19 cellular contexts compared by ENCODE assay signal in genomic region chr13:87168390-87168789, GRCh38.
A peak's percentile ranks its signal among the peaks of the same experiment; 100 is the strongest.
DNase-seq lines count a peak whose midpoint lies in the region; ATAC-seq and TF ChIP-seq lines count a peak whose summit lies in the region.
"Had no signal": no experiment of that assay in that cellular context is flagged by ENCODE, and none has a peak within 500 bp of the region (broad histone marks: within the 10 kb centered on the region; RNA-seq: fewer than 3 reads in every experiment).

No MANE protein-coding gene starts in this region.

- H3K4me1 ChIP-seq in IMR-90 (ENCODE audit: control insufficient read depth, insufficient read depth, low read length), result no peaks in the 10 kb centered on the region
- H3K4me1 ChIP-seq in neural progenitor cell, result peaks cover 11% of the 10 kb centered on the region

- H3K23ac ChIP-seq in IMR-90 (ENCODE audit: low read depth, low read length), result no peak overlapping the region

- H2AFZ ChIP-seq in IMR-90 (replicated peaks; ENCODE audit: low read length, poor library complexity) (peak overlapping the region; percentile 14), neural progenitor cell (replicated peaks) (peak overlapping the region; percentile 2)
- H2AFZ ChIP-seq: GM23248 had no signal

- H3K56ac ChIP-seq in IMR-90 (ENCODE audit: extremely low read depth, insufficient read depth, low read length), result no peak overlapping the region

- H3K9me3 ChIP-seq in IMR-90 (ENCODE audit: control insufficient read depth, insufficient read depth, low read length) (no peaks in the 10 kb centered on the region), neural progenitor cell (ENCODE audit: low read depth) (no peaks in the 10 kb centered on the region)
- H3K9me3 ChIP-seq in CD4-positive, alpha-beta T cell (ENCODE audit: control insufficient read depth, low read length), result no peaks in the 10 kb centered on the region

- H2BK5ac ChIP-seq in IMR-90 (ENCODE audit: low read depth, low read length, poor library complexity, severe bottlenecking), result no peak overlapping the region

- no peak overlapping the region for H2BK15ac ChIP-seq in IMR-90 (ENCODE audit: low read depth, low read length)

- ATAC-seq in IMR-90 (ENCODE audit: low read depth), result no peak
- ATAC-seq in stimulated activated memory B cell treated with anti-CD40 and anti-IgM and Interleukin-4, amounts not matched to agents 10 μg/mL and 1 μg/mL and 100 μg/mL, for 72 hours, result peak; percentile 43
- ATAC-seq in CD4-positive, alpha-beta T cell (ENCODE audit: poor library complexity), result no peak
- ATAC-seq: GM12878, HCT116 had no signal

- CTCF ChIA-PET in IMR-90 (lab: Yijun Ruan, JAX), result no interaction called here
- CTCF ChIA-PET in CD4-positive, alpha-beta T cell (lab: Charles Lee), result no interaction called here
- CTCF ChIA-PET in activated naive CD4-positive, alpha-beta T cell treated with anti-CD3 and anti-CD28 coated beads for 36 hours (lab: Charles Lee), result no interaction called here

- H3F3A ChIP-seq in neural progenitor cell (ENCODE audit: low read depth), result no peaks in the 10 kb centered on the region

- H4K91ac ChIP-seq in IMR-90 (ENCODE audit: insufficient read depth, low read depth, low read length), result no peak overlapping the region

- dilution Hi-C loops in IMR-90 (cut with HindIII; ENCODE audit: low sequenced_read_pairs, unreplicated experiment), result no loop called here

- DNase-seq in CD14-positive monocyte (ENCODE audit: low spot score), result peak; percentile 25
- DNase-seq in IMR-90, result no peak
- DNase-seq in neural progenitor cell (ENCODE audit: low spot score), result no peak
- no peak for DNase-seq in CD4-positive, alpha-beta T cell
- no peak for DNase-seq in activated naive CD4-positive, alpha-beta T cell treated with anti-CD3 and anti-CD28 coated beads for 36 hours
- no peak for DNase-seq in mucosa of gallbladder (ENCODE audit: low spot score)
- DNase-seq in amygdala (lab: John Stamatoyannopoulos, UW), result no peak
- DNase-seq: C1 segment of cervical spinal cord; CD4-positive, CD25-positive, alpha-beta regulatory T cell; CD8-positive, alpha-beta memory T cell; DMS 273 treated with DMSO at 0.1 percent for 48 hours; DMS79; EL; GDM1; GM23248; H9 had no signal

- no peaks in the 10 kb centered on the region for H3K9me1 ChIP-seq in IMR-90 (ENCODE audit: insufficient read depth, low read length)

- H3K36me3 ChIP-seq in IMR-90 (ENCODE audit: control insufficient read depth, insufficient read depth, low read length) (no peaks in the 10 kb centered on the region), neural progenitor cell (no peaks in the 10 kb centered on the region)

- no peaks in the 10 kb centered on the region for H3K36me3 Mint-ChIP-seq in CD14-positive monocyte
- no peaks in the 10 kb centered on the region for H3K36me3 Mint-ChIP-seq in neural progenitor cell
- H3K36me3 Mint-ChIP-seq in stimulated activated memory B cell treated with anti-CD40 and anti-IgM and Interleukin-4, amounts not matched to agents 10 μg/mL and 1 μg/mL and 100 μg/mL, for 72 hours, result no peaks in the 10 kb centered on the region
- no peaks in the 10 kb centered on the region for H3K36me3 Mint-ChIP-seq in CD4-positive, alpha-beta T cell (ENCODE audit: low read depth)
- no peaks in the 10 kb centered on the region for H3K36me3 Mint-ChIP-seq in activated naive CD4-positive, alpha-beta T cell treated with anti-CD3 and anti-CD28 coated beads for 36 hours (ENCODE audit: low read depth)
- H3K36me3 Mint-ChIP-seq: CD4-positive, CD25-positive, alpha-beta regulatory T cell; CD8-positive, alpha-beta memory T cell had no signal

- no peak overlapping the region for H3K9ac ChIP-seq in IMR-90 (ENCODE audit: low read depth, low read length)
- H3K9ac ChIP-seq in neural progenitor cell, result no peak overlapping the region
- H3K9ac ChIP-seq: GM23248 had no signal

- intact Hi-C loops in CD14-positive monocyte (cut with micrococcal nuclease) (no loop called here), IMR-90 (cut with micrococcal nuclease) (no loop called here)
- intact Hi-C loops in CD4-positive, alpha-beta T cell (cut with DNase I, micrococcal nuclease), result no loop called here
- intact Hi-C loops in activated naive CD4-positive, alpha-beta T cell treated with anti-CD3 and anti-CD28 coated beads for 36 hours (cut with micrococcal nuclease), result no loop called here

- H3K27me3 ChIP-seq in IMR-90 (ENCODE audit: control insufficient read depth, insufficient read depth, low read length) (no peaks in the 10 kb centered on the region), neural progenitor cell (no peaks in the 10 kb centered on the region)
- H3K27me3 ChIP-seq in CD4-positive, alpha-beta T cell (ENCODE audit: control insufficient read depth, insufficient read depth, low read length), result no peaks in the 10 kb centered on the region

- no peak overlapping the region for H2AK9ac ChIP-seq in IMR-90 (replicated peaks; ENCODE audit: low read depth, low read length, poor library complexity)

- H3K18ac ChIP-seq in IMR-90 (ENCODE audit: low read depth, low read length), result no peak overlapping the region

- H2BK20ac ChIP-seq in IMR-90 (ENCODE audit: low read depth, low read length), result no peak overlapping the region

- WGBS in IMR-90 (ENCODE audit: extremely low coverage in 2 of 2, insufficient read length in 1 of 2), 2 experiments, result 80% methylated on average over 1 of the region's 5 CpGs; no CpG with 5 or more reads in 1 of the 2 experiments

- H3K27me3 Mint-ChIP-seq in CD14-positive monocyte (ENCODE audit: low read depth in 3 of 3) (peaks cover 0 to 2% (median 1%) of the 10 kb centered on the region in 3 donors), neural progenitor cell (ENCODE audit: insufficient read depth, low read depth) (no peaks in the 10 kb centered on the region)
- H3K27me3 Mint-ChIP-seq in stimulated activated memory B cell treated with anti-CD40 and anti-IgM and Interleukin-4, amounts not matched to agents 10 μg/mL and 1 μg/mL and 100 μg/mL, for 72 hours, result no peaks in the 10 kb centered on the region
- H3K27me3 Mint-ChIP-seq in CD4-positive, alpha-beta T cell, result no peaks in the 10 kb centered on the region
- no peaks in the 10 kb centered on the region for H3K27me3 Mint-ChIP-seq in activated naive CD4-positive, alpha-beta T cell treated with anti-CD3 and anti-CD28 coated beads for 36 hours (ENCODE audit: low read depth)
- H3K27me3 Mint-ChIP-seq: CD4-positive, CD25-positive, alpha-beta regulatory T cell; CD8-positive, alpha-beta memory T cell had no signal

- H3K4me3 Mint-ChIP-seq in CD14-positive monocyte (no peak overlapping the region), neural progenitor cell (no peak overlapping the region)
- H3K4me3 Mint-ChIP-seq in stimulated activated memory B cell treated with anti-CD40 and anti-IgM and Interleukin-4, amounts not matched to agents 10 μg/mL and 1 μg/mL and 100 μg/mL, for 72 hours, result no peak overlapping the region
- H3K4me3 Mint-ChIP-seq in CD4-positive, alpha-beta T cell, result no peak overlapping the region
- H3K4me3 Mint-ChIP-seq in activated naive CD4-positive, alpha-beta T cell treated with anti-CD3 and anti-CD28 coated beads for 36 hours, result no peak overlapping the region
- H3K4me3 Mint-ChIP-seq: CD4-positive, CD25-positive, alpha-beta regulatory T cell; CD8-positive, alpha-beta memory T cell; H9 had no signal

- no peak overlapping the region for H4K8ac ChIP-seq in IMR-90 (ENCODE audit: low read depth in 2 of 2, low read length in 2 of 2)

- H3K79me1 ChIP-seq in IMR-90 (ENCODE audit: low read depth in 1 of 2, low read length in 2 of 2), result no peaks in the 10 kb centered on the region

- H3K14ac ChIP-seq in IMR-90 (replicated peaks; ENCODE audit: low read depth, low read length), result no peak overlapping the region

- H3K79me2 ChIP-seq in neural progenitor cell (ENCODE audit: low read depth), result no peaks in the 10 kb centered on the region

- H3K27ac Mint-ChIP-seq in CD14-positive monocyte, result no peak overlapping the region
- H3K27ac Mint-ChIP-seq in neural progenitor cell, result no peak overlapping the region
- no peak overlapping the region for H3K27ac Mint-ChIP-seq in stimulated activated memory B cell treated with anti-CD40 and anti-IgM and Interleukin-4, amounts not matched to agents 10 μg/mL and 1 μg/mL and 100 μg/mL, for 72 hours
- no peak overlapping the region for H3K27ac Mint-ChIP-seq in CD4-positive, alpha-beta T cell
- no peak overlapping the region for H3K27ac Mint-ChIP-seq in activated naive CD4-positive, alpha-beta T cell treated with anti-CD3 and anti-CD28 coated beads for 36 hours
- H3K27ac Mint-ChIP-seq: CD4-positive, CD25-positive, alpha-beta regulatory T cell; CD8-positive, alpha-beta memory T cell; H9 had no signal

- BruUV-seq in IMR-90 (replicated peaks; lab: Mats Ljungman, UMichigan), result no TSS peak

- no peak for TF ChIP-seq POLR2A in IMR-90 (IDR thresholded peaks at IDR 0.05; ENCODE audit: low read depth, low read length)

- no peak overlapping the region for H2AK5ac ChIP-seq in IMR-90 (ENCODE audit: low read depth, low read length)

- in situ Hi-C loops in IMR-90 (cut with MboI; ENCODE audit: low sequenced_read_pairs), result no loop called here

- H4K20me1 ChIP-seq in IMR-90 (ENCODE audit: insufficient read depth, low read length) (no peaks in the 10 kb centered on the region), neural progenitor cell (ENCODE audit: low read depth) (no peaks in the 10 kb centered on the region)

- H3K4me3 ChIP-seq in IMR-90 (ENCODE audit: insufficient read depth, low read depth, low read length) (no peak overlapping the region), neural progenitor cell (no peak overlapping the region)
- H3K4me3 ChIP-seq: GM12878, GM23248 had no signal

- H3K9me3 Mint-ChIP-seq in CD14-positive monocyte (peaks cover 2 to 12% (median 4%) of the 10 kb centered on the region in 7 donors), neural progenitor cell (peaks cover 4% of the 10 kb centered on the region)
- H3K9me3 Mint-ChIP-seq in stimulated activated memory B cell treated with anti-CD40 and anti-IgM and Interleukin-4, amounts not matched to agents 10 μg/mL and 1 μg/mL and 100 μg/mL, for 72 hours, result peaks cover 3% of the 10 kb centered on the region
- H3K9me3 Mint-ChIP-seq in CD4-positive, alpha-beta T cell, result peaks cover 7% of the 10 kb centered on the region
- peaks cover 7% of the 10 kb centered on the region for H3K9me3 Mint-ChIP-seq in activated naive CD4-positive, alpha-beta T cell treated with anti-CD3 and anti-CD28 coated beads for 36 hours

- TF ChIP-seq RAD21 in IMR-90 (IDR thresholded peaks at IDR 0.05; ENCODE audit: low read length), result no peak

- no peak overlapping the region for H3K27ac ChIP-seq in IMR-90 (ENCODE audit: insufficient read depth, low read length)
- no peak overlapping the region for H3K27ac ChIP-seq in neural progenitor cell
- no peak overlapping the region for H3K27ac ChIP-seq in CD4-positive, alpha-beta T cell (ENCODE audit: low read depth, low read length)
- H3K27ac ChIP-seq: GM23248 had no signal

- no peak for TF ChIP-seq CTCF in CD14-positive monocyte (IDR thresholded peaks at IDR 0.05)
- no peak for TF ChIP-seq CTCF in IMR-90 (conservative IDR thresholded peaks at IDR 0.05; ENCODE audit: low read depth, low read length)
- no peak for TF ChIP-seq CTCF in neural progenitor cell (IDR thresholded peaks at IDR 0.05)
- TF ChIP-seq CTCF in CD4-positive, alpha-beta T cell (IDR thresholded peaks at IDR 0.05), result no peak

- H3K4me1 Mint-ChIP-seq in CD14-positive monocyte (no peaks in the 10 kb centered on the region), neural progenitor cell (peaks cover 7% of the 10 kb centered on the region)
- H3K4me1 Mint-ChIP-seq in stimulated activated memory B cell treated with anti-CD40 and anti-IgM and Interleukin-4, amounts not matched to agents 10 μg/mL and 1 μg/mL and 100 μg/mL, for 72 hours, result no peaks in the 10 kb centered on the region
- H3K4me1 Mint-ChIP-seq in CD4-positive, alpha-beta T cell (ENCODE audit: low read depth), result no peaks in the 10 kb centered on the region
- H3K4me1 Mint-ChIP-seq in activated naive CD4-positive, alpha-beta T cell treated with anti-CD3 and anti-CD28 coated beads for 36 hours (ENCODE audit: low read depth), result no peaks in the 10 kb centered on the region
- H3K4me1 Mint-ChIP-seq: CD4-positive, CD25-positive, alpha-beta regulatory T cell; CD8-positive, alpha-beta memory T cell had no signal

- POLR2A ChIA-PET in IMR-90 (lab: Charles Lee; ENCODE audit: unreplicated experiment), result no interaction called here
- POLR2A ChIA-PET in CD4-positive, alpha-beta T cell (lab: Charles Lee), result no interaction called here

- H3K4me2 ChIP-seq in IMR-90 (ENCODE audit: low read depth, low read length) (no peak overlapping the region), neural progenitor cell (no peak overlapping the region)

- no peak overlapping the region for H2BK120ac ChIP-seq in IMR-90 (ENCODE audit: low read depth, low read length)

- no peak overlapping the region for H3K4ac ChIP-seq in IMR-90 (ENCODE audit: low read depth, low read length)

- no peak overlapping the region for H4K5ac ChIP-seq in IMR-90 (ENCODE audit: low read depth, low read length)
